In the genomic region with DNA sequence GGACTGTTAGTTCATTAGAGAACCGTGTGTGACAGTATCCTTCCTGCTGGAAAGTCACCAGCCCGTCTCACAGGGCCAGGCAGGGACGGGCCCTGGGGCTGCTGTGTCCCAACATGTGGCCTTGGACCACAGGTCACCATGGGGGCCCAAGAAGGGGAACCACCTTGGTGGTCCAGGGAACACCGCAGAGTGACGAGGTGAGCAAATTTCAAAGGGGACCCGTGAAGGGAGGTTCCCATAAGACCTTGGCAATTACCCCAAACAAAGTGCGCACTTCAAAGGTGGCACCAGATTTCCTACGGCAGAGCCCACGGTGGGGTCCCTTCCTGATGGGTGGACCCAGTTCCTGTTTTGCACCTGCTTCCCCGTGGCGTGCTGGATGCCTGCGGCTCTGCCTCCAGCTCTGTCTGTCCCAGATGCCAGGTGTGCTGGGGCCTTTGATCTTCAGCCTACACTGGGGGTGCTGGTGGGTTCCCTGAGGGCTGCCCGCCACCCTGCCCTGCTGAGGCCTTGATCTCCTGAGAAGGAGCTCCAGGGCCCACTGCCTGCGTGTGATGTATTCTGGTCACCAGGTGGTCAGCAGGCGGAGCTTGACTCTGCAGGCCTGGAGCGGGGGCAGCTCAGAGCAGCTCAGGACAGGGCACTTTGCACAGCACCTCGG, we compare ENCODE assay signal across 1 cellular context.
TF ChIP-seq lines count a peak whose summit lies in the region.

No MANE protein-coding gene starts in this region.

TF ChIP-seq in HepG2, 621 proteins besides CTCF, POLR2A, EP300 and RAD21 (continued from another document and continues in another):
- no peak for TF ChIP-seq LRRFIP1 (CRISPR knock-in tag; conservative IDR thresholded peaks at IDR 0.05)
- no peak for TF ChIP-seq ZBTB8A (CRISPR knock-in tag; IDR thresholded peaks at IDR 0.05; ENCODE audit: borderline replicate concordance, low read depth)
- TF ChIP-seq DNMT1 (CRISPR knock-in tag; IDR thresholded peaks at IDR 0.05): no peak
- no peak for TF ChIP-seq ZNF20 (CRISPR knock-in tag; IDR thresholded peaks at IDR 0.05)
- TF ChIP-seq, protein P1, sequence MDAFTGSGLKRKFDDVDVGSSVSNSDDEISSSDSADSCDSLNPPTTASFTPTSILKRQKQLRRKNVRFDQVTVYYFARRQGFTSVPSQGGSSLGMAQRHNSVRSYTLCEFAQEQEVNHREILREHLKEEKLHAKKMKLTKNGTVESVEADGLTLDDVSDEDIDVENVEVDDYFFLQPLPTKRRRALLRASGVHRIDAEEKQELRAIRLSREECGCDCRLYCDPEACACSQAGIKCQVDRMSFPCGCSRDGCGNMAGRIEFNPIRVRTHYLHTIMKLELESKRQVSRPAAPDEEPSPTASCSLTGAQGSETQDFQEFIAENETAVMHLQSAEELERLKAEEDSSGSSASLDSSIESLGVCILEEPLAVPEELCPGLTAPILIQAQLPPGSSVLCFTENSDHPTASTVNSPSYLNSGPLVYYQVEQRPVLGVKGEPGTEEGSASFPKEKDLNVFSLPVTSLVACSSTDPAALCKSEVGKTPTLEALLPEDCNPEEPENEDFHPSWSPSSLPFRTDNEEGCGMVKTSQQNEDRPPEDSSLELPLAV (CRISPR knock-in tag; conservative IDR thresholded peaks at IDR 0.05; ENCODE audit: low read depth): no peak
- TF ChIP-seq CREBL2 (CRISPR knock-in tag; IDR thresholded peaks at IDR 0.05; ENCODE audit: borderline replicate concordance): no peak
- no peak for TF ChIP-seq ATM (IDR thresholded peaks at IDR 0.05; ENCODE audit: borderline replicate concordance)
- no peak for TF ChIP-seq ZNF33A (CRISPR knock-in tag; IDR thresholded peaks at IDR 0.05; ENCODE audit: borderline replicate concordance)
- TF ChIP-seq, protein P2, sequence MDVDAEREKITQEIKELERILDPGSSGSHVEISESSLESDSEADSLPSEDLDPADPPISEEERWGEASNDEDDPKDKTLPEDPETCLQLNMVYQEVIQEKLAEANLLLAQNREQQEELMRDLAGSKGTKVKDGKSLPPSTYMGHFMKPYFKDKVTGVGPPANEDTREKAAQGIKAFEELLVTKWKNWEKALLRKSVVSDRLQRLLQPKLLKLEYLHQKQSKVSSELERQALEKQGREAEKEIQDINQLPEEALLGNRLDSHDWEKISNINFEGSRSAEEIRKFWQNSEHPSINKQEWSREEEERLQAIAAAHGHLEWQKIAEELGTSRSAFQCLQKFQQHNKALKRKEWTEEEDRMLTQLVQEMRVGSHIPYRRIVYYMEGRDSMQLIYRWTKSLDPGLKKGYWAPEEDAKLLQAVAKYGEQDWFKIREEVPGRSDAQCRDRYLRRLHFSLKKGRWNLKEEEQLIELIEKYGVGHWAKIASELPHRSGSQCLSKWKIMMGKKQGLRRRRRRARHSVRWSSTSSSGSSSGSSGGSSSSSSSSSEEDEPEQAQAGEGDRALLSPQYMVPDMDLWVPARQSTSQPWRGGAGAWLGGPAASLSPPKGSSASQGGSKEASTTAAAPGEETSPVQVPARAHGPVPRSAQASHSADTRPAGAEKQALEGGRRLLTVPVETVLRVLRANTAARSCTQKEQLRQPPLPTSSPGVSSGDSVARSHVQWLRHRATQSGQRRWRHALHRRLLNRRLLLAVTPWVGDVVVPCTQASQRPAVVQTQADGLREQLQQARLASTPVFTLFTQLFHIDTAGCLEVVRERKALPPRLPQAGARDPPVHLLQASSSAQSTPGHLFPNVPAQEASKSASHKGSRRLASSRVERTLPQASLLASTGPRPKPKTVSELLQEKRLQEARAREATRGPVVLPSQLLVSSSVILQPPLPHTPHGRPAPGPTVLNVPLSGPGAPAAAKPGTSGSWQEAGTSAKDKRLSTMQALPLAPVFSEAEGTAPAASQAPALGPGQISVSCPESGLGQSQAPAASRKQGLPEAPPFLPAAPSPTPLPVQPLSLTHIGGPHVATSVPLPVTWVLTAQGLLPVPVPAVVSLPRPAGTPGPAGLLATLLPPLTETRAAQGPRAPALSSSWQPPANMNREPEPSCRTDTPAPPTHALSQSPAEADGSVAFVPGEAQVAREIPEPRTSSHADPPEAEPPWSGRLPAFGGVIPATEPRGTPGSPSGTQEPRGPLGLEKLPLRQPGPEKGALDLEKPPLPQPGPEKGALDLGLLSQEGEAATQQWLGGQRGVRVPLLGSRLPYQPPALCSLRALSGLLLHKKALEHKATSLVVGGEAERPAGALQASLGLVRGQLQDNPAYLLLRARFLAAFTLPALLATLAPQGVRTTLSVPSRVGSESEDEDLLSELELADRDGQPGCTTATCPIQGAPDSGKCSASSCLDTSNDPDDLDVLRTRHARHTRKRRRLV (CRISPR knock-in tag; IDR thresholded peaks at IDR 0.05): peak; percentile 67; the same call in 1 of the 2 replicates
- TF ChIP-seq, protein P3, sequence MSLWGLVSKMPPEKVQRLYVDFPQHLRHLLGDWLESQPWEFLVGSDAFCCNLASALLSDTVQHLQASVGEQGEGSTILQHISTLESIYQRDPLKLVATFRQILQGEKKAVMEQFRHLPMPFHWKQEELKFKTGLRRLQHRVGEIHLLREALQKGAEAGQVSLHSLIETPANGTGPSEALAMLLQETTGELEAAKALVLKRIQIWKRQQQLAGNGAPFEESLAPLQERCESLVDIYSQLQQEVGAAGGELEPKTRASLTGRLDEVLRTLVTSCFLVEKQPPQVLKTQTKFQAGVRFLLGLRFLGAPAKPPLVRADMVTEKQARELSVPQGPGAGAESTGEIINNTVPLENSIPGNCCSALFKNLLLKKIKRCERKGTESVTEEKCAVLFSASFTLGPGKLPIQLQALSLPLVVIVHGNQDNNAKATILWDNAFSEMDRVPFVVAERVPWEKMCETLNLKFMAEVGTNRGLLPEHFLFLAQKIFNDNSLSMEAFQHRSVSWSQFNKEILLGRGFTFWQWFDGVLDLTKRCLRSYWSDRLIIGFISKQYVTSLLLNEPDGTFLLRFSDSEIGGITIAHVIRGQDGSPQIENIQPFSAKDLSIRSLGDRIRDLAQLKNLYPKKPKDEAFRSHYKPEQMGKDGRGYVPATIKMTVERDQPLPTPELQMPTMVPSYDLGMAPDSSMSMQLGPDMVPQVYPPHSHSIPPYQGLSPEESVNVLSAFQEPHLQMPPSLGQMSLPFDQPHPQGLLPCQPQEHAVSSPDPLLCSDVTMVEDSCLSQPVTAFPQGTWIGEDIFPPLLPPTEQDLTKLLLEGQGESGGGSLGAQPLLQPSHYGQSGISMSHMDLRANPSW (CRISPR knock-in tag; IDR thresholded peaks at IDR 0.05; ENCODE audit: borderline replicate concordance): no peak
- TF ChIP-seq PPARG (CRISPR knock-in tag; conservative IDR thresholded peaks at IDR 0.05): no peak
- TF ChIP-seq JUNB (CRISPR knock-in tag; IDR thresholded peaks at IDR 0.05; ENCODE audit: borderline replicate concordance): no peak
- TF ChIP-seq ZNF781 (CRISPR knock-in tag; IDR thresholded peaks at IDR 0.05; ENCODE audit: borderline replicate concordance, not compliant biosample characterization): no peak
- no peak for TF ChIP-seq ZNF75D (CRISPR knock-in tag; IDR thresholded peaks at IDR 0.05; ENCODE audit: borderline replicate concordance)
- TF ChIP-seq SYNCRIP (IDR thresholded peaks at IDR 0.05; ENCODE audit: insufficient read depth, low read depth, low read length): no peak
- TF ChIP-seq ZNF235 (CRISPR knock-in tag; IDR thresholded peaks at IDR 0.05; ENCODE audit: borderline replicate concordance): peak; percentile 74
- TF ChIP-seq ZNF773 (CRISPR knock-in tag; IDR thresholded peaks at IDR 0.05; ENCODE audit: borderline replicate concordance): 0 out of 2 replicates have a peak, but pooled peaks have one; percentile 19
- 0 out of 2 replicates have a peak, but pooled peaks have one; percentile 41 for TF ChIP-seq ZNF629 (CRISPR knock-in tag; conservative IDR thresholded peaks at IDR 0.05)
- TF ChIP-seq ZNF17 (CRISPR knock-in tag; IDR thresholded peaks at IDR 0.05): no peak
- no peak; the same call in none of the 2 replicates for TF ChIP-seq DPF2 (CRISPR knock-in tag; IDR thresholded peaks at IDR 0.05; ENCODE audit: borderline replicate concordance, low read depth)
- TF ChIP-seq SETDB1 (CRISPR knock-in tag; IDR thresholded peaks at IDR 0.05; ENCODE audit: borderline replicate concordance): no peak
- TF ChIP-seq ZNF569 (CRISPR knock-in tag; IDR thresholded peaks at IDR 0.05; ENCODE audit: borderline replicate concordance): no peak
- TF ChIP-seq HOXA5 (CRISPR knock-in tag; IDR thresholded peaks at IDR 0.05): no peak; the same call in 1 of the 2 replicates
- TF ChIP-seq NRL (CRISPR knock-in tag; IDR thresholded peaks at IDR 0.05; ENCODE audit: borderline replicate concordance): no peak
- TF ChIP-seq DBP (CRISPR knock-in tag; IDR thresholded peaks at IDR 0.05; ENCODE audit: not compliant biosample characterization): no peak
- no peak for TF ChIP-seq SNAPC2 (CRISPR knock-in tag; IDR thresholded peaks at IDR 0.05)
- no peak for TF ChIP-seq NAIF1 (CRISPR knock-in tag; IDR thresholded peaks at IDR 0.05; ENCODE audit: borderline replicate concordance)
- TF ChIP-seq, protein P4, sequence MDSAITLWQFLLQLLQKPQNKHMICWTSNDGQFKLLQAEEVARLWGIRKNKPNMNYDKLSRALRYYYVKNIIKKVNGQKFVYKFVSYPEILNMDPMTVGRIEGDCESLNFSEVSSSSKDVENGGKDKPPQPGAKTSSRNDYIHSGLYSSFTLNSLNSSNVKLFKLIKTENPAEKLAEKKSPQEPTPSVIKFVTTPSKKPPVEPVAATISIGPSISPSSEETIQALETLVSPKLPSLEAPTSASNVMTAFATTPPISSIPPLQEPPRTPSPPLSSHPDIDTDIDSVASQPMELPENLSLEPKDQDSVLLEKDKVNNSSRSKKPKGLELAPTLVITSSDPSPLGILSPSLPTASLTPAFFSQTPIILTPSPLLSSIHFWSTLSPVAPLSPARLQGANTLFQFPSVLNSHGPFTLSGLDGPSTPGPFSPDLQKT (CRISPR knock-in tag; IDR thresholded peaks at IDR 0.05; ENCODE audit: borderline replicate concordance): no peak
- TF ChIP-seq TRIM24 (CRISPR knock-in tag; IDR thresholded peaks at IDR 0.05): no peak
- TF ChIP-seq RBM39 (IDR thresholded peaks at IDR 0.05; ENCODE audit: low read depth, low read length, poor library complexity, severe bottlenecking): no peak
- TF ChIP-seq MXD1 (CRISPR knock-in tag; IDR thresholded peaks at IDR 0.05): peak; percentile 71
- TF ChIP-seq ZSCAN29 (CRISPR knock-in tag; conservative IDR thresholded peaks at IDR 0.05): no peak
- TF ChIP-seq TFE3 (CRISPR knock-in tag; IDR thresholded peaks at IDR 0.05): no peak; the same call in 1 of the 2 replicates
- TF ChIP-seq JDP2 (CRISPR knock-in tag; IDR thresholded peaks at IDR 0.05; ENCODE audit: borderline replicate concordance): no peak
